ENCODE assay signal across 15 cellular contexts in genomic region chr13:33945477-33945876, GRCh38.
A peak's percentile ranks its signal among the peaks of the same experiment; 100 is the strongest.
DNase-seq lines count a peak whose midpoint lies in the region; TF ChIP-seq lines count a peak whose summit lies in the region.
"Had no signal": no experiment of that assay in that cellular context is flagged by ENCODE, and none has a peak within 500 bp of the region (broad histone marks: within the 10 kb centered on the region; RNA-seq: fewer than 3 reads in every experiment).

No MANE protein-coding gene starts in this region.

- peaks cover 0 to 4% of the 10 kb centered on the region in 2 experiments; a peak in 2 of 4 replicates for H3K4me1 ChIP-seq in SK-N-SH (ENCODE audit: control insufficient read depth in 1 of 2, insufficient read depth in 2 of 2, low read depth in 1 of 2, low read length in 1 of 2)
- no peaks in the 10 kb centered on the region for H3K4me1 ChIP-seq in Caco-2
- H3K4me1 ChIP-seq: A549 had no signal

- H3K27me3 Mint-ChIP-seq in Caco-2 (ENCODE audit: insufficient read depth, unreplicated experiment): no peaks in the 10 kb centered on the region
- H3K27me3 Mint-ChIP-seq: CD4-positive, alpha-beta T cell had no signal

- H2AFZ ChIP-seq in SK-N-SH (ENCODE audit: low read depth): no peak overlapping the region

- no peaks in the 10 kb centered on the region for H3K79me2 ChIP-seq in SK-N-SH (ENCODE audit: insufficient read depth)

- H3K9ac ChIP-seq in SK-N-SH: no peak overlapping the region

- H3K4me3 Mint-ChIP-seq in Caco-2 (ENCODE audit: unreplicated experiment): no peak overlapping the region
- H3K4me3 Mint-ChIP-seq: CD4-positive, alpha-beta T cell; H9 had no signal

- no peak for TF ChIP-seq CTCF in SK-N-SH (IDR thresholded peaks at IDR 0.05)
- TF ChIP-seq CTCF in Caco-2 (IDR thresholded peaks at IDR 0.05; ENCODE audit: insufficient read depth in 1 of 2, low read depth in 1 of 2, low read length in 1 of 2, severe bottlenecking in 1 of 2, unreplicated experiment in 1 of 2): no peak

- no peaks in the 10 kb centered on the region for H3K4me1 Mint-ChIP-seq in Caco-2 (ENCODE audit: low read depth, unreplicated experiment)

- peaks cover 30% of the 10 kb centered on the region for H3K9me3 Mint-ChIP-seq in Caco-2 (ENCODE audit: unreplicated experiment)
- H3K9me3 Mint-ChIP-seq: CD4-positive, alpha-beta T cell; H9 had no signal

- no peaks in the 10 kb centered on the region for H3F3A ChIP-seq in SK-N-SH (replicated peaks; ENCODE audit: insufficient read depth)

- no peaks in the 10 kb centered on the region for H3K9me2 ChIP-seq in SK-N-SH

- no peaks in the 10 kb centered on the region for H3K27me3 ChIP-seq in SK-N-SH (ENCODE audit: insufficient read depth)
- H3K27me3 ChIP-seq in Caco-2 (replicated peaks; ENCODE audit: control insufficient read depth, insufficient read depth, low read length): no peaks in the 10 kb centered on the region

- H3K36me3 ChIP-seq in SK-N-SH (replicated peaks in 1 of 2; ENCODE audit: control insufficient read depth in 1 of 2, insufficient read depth in 2 of 2, low read length in 1 of 2): no peaks in the 10 kb centered on the region
- H3K36me3 ChIP-seq in Caco-2 (ENCODE audit: control insufficient read depth, insufficient read depth, low read length): no peaks in the 10 kb centered on the region

- no peaks in the 10 kb centered on the region for H4K20me1 ChIP-seq in SK-N-SH (ENCODE audit: insufficient read depth)

- peak; percentile 30; the same call in 1 of the 2 replicates for TF ChIP-seq RAD21 in SK-N-SH (IDR thresholded peaks at IDR 0.05; ENCODE audit: low read length)

- H3K27ac ChIP-seq in SK-N-SH (ENCODE audit: low read depth in 2 of 2, low read length in 1 of 2): peak overlapping the region in 1 of 2 experiments; percentile 92; a peak in 2 of 4 replicates
- H3K27ac ChIP-seq: A549, C4-2B had no signal

- CTCF ChIA-PET in SK-N-SH (lab: Yijun Ruan, JAX) (interaction anchor here (1.1 to 1.2 kb wide), 2 partner anchors 12 to 47 kb away, joined by 3 to 4 read pairs; no protein-coding TSS in a partner anchor), Caco-2 (lab: Charles Lee) (no interaction called here)

- 93% methylated on average over 4 of the region's 4 CpGs for WGBS in SK-N-SH (ENCODE audit: low lambda C conversion rate)

- intact Hi-C loops in Caco-2 (cut with micrococcal nuclease; ENCODE audit: unreplicated experiment): no loop called here

- H3K4me3 ChIP-seq in SK-N-SH (ENCODE audit: low read depth in 2 of 2, low read length in 1 of 2) (no peak overlapping the region), Caco-2 (ENCODE audit: low read depth, low read length) (no peak overlapping the region)
- H3K4me3 ChIP-seq: A549, GM12878 had no signal

- POLR2A ChIA-PET in SK-N-SH (lab: Yijun Ruan, JAX) (no interaction called here), Caco-2 (lab: Charles Lee) (no interaction called here)

- DNase-seq in NCI-H1048 (lab: John Stamatoyannopoulos, UW): peak; percentile 10
- DNase-seq in NCI-H526 treated with DMSO at 0.1 percent for 48 hours (lab: John Stamatoyannopoulos, UW): peak; percentile 90
- DNase-seq in SK-N-SH: peak; percentile 32
- no peak for DNase-seq in 8988T
- DNase-seq in Caco-2: no peak
- no peak for DNase-seq in RKO (ENCODE audit: low spot score)
- DNase-seq in foreskin melanocyte: no peak
- DNase-seq: AML-193; CD4-positive, alpha-beta T cell; DND-41; EL; H9 had no signal

- no peak overlapping the region for H3K4me2 ChIP-seq in SK-N-SH
- H3K4me2 ChIP-seq: A549 had no signal

- H3K9me3 ChIP-seq in SK-N-SH (no peaks in the 10 kb centered on the region), Caco-2 (no peaks in the 10 kb centered on the region)
- H3K9me3 ChIP-seq: A549 had no signal

- BruUV-seq in Caco-2 (replicated peaks; lab: Mats Ljungman, UMichigan): no TSS peak

- H3K36me3 Mint-ChIP-seq in Caco-2 (ENCODE audit: insufficient read depth, unreplicated experiment): no peaks in the 10 kb centered on the region

- H3K27ac Mint-ChIP-seq in Caco-2 (ENCODE audit: unreplicated experiment): no peak overlapping the region
- H3K27ac Mint-ChIP-seq: CD4-positive, alpha-beta T cell; H9 had no signal

- peak in 1 of 2 experiments; percentile 98; a peak in 2 of 4 replicates for TF ChIP-seq EP300 in SK-N-SH (IDR thresholded peaks at IDR 0.05; ENCODE audit: borderline replicate concordance in 1 of 2, low read depth in 1 of 2, low read length in 1 of 2)

TF ChIP-seq in SK-N-SH, 30 proteins besides CTCF, POLR2A, EP300 and RAD21:
- TF ChIP-seq FOXJ3 (CRISPR knock-in tag; IDR thresholded peaks at IDR 0.05): 0 out of 2 replicates have a peak, but pooled peaks have one; percentile 24
- no peak for TF ChIP-seq GABPA (IDR thresholded peaks at IDR 0.05; ENCODE audit: low read depth)
- TF ChIP-seq TEAD4 (IDR thresholded peaks at IDR 0.05; ENCODE audit: borderline replicate concordance, insufficient read depth): no peak
- TF ChIP-seq MEF2A (IDR thresholded peaks at IDR 0.05; ENCODE audit: borderline replicate concordance, low read depth): no peak
- TF ChIP-seq USF1 (IDR thresholded peaks at IDR 0.05; ENCODE audit: borderline replicate concordance, low read depth): no peak
- peak; percentile 95 for TF ChIP-seq GATA2 (CRISPR knock-in tag; IDR thresholded peaks at IDR 0.05)
- no peak for TF ChIP-seq NRF1 (IDR thresholded peaks at IDR 0.05; ENCODE audit: low read depth, low read length)
- TF ChIP-seq RXRA (IDR thresholded peaks at IDR 0.05; ENCODE audit: borderline replicate concordance, low read depth): no peak
- peak; percentile 23; the same call in 1 of the 2 replicates for TF ChIP-seq TCF12 (IDR thresholded peaks at IDR 0.05)
- TF ChIP-seq RCOR1 (IDR thresholded peaks at IDR 0.05; ENCODE audit: low read length): peak; percentile 95
- peak; percentile 83 for TF ChIP-seq CHD2 (IDR thresholded peaks at IDR 0.05; ENCODE audit: low read length, partially characterized antibody)

Comparison
In these comparisons a context has a peak if more than half of its experiments do, and no peak if none do; other contexts are left out.
1. DNase-seq: peak in NCI-H1048 (single experiment), NCI-H526 treated with DMSO at 0.1 percent for 48 hours (single experiment) and SK-N-SH (single experiment); none in 8988T (single experiment), Caco-2 (0 of 2), RKO (single experiment) and foreskin melanocyte (single experiment).